ENCODE assay signal across 16 cellular contexts in genomic region chr13:21014139-21014665, GRCh38. TPM values are rescaled to one million over a fixed set of nuclear protein-coding genes. Genes with fewer than 3 reads are reported as not detected.
A peak's percentile ranks its signal among the peaks of the same experiment; 100 is the strongest.
DNase-seq lines count a peak whose midpoint lies in the region; ATAC-seq, FAIRE-seq and TF ChIP-seq lines count a peak whose summit lies in the region.
"Had no signal": no experiment of that assay in that cellular context is flagged by ENCODE, and none has a peak within 500 bp of the region (broad histone marks: within the 10 kb centered on the region; RNA-seq: fewer than 3 reads in every experiment).

No MANE protein-coding gene starts in this region.

- CTCF ChIA-PET in HepG2 (lab: Yijun Ruan, JAX; ENCODE audit: low intra/inter-chr PET ratio, low total read pairs), result no interaction called here
- CTCF ChIA-PET in CD4-positive, alpha-beta memory T cell (lab: Charles Lee; ENCODE audit: partially characterized antibody), result no interaction called here
- CTCF ChIA-PET in CD8-positive, alpha-beta memory T cell (lab: Charles Lee), result no interaction called here

- no peak for TF ChIP-seq CTCF in ascending aorta (IDR thresholded peaks at IDR 0.05)
- no peak for TF ChIP-seq CTCF in HepG2 (CRISPR knock-in tag; IDR thresholded peaks at IDR 0.05)

- H3K27ac ChIP-seq in ascending aorta (peak overlapping the region; percentile 34 to 45), HepG2 (ENCODE audit: extremely low read length, insufficient read depth, low read length) (peak overlapping the region; percentile 78)
- no peak overlapping the region for H3K27ac ChIP-seq in CD4-positive, alpha-beta memory T cell (ENCODE audit: low read depth, low read length)
- H3K27ac ChIP-seq in CD8-positive, alpha-beta memory T cell (ENCODE audit: low read depth, low read length), result no peak overlapping the region

- in situ Hi-C loops in HepG2 (cut with HindIII; ENCODE audit: extremely low pct_ligation_motif_present, low pct_unique_long_range_greater_than_20kb), result no loop called here

- whole genome bisulfite sequencing in HepG2 (ENCODE audit: low lambda C conversion rate), result 40% methylated on average over 8 of the region's 8 CpGs

- no peak overlapping the region for H3K27ac Mint-ChIP-seq in CD4-positive, alpha-beta memory T cell
- H3K27ac Mint-ChIP-seq in CD8-positive, alpha-beta memory T cell, result peak overlapping the region in 2 of 8 donors; percentile 33 to 47
- H3K27ac Mint-ChIP-seq: activated naive CD8-positive, alpha-beta T cell treated with anti-CD3 and anti-CD28 coated beads for 36 hours had no signal

- peaks cover 65% of the 10 kb centered on the region for H3K79me2 ChIP-seq in HepG2 (ENCODE audit: insufficient read depth, low read length)

- peak; percentile 52 for ATAC-seq in HepG2
- ATAC-seq in HG02798 (IDR thresholded peaks at IDR 0.05; ENCODE audit: poor library complexity, unreplicated experiment), result no peak

- H3K9ac ChIP-seq in HepG2 (ENCODE audit: insufficient read depth, low read depth, low read length) (peak overlapping the region; percentile 50), skeletal muscle satellite cell (ENCODE audit: low read depth, low read length) (peak overlapping the region; percentile 49)

- DNase-seq in EH (ENCODE audit: low read depth) (peak; percentile 19), ascending aorta (ENCODE audit: low spot score in 2 of 2) (no peak), HepG2 (ENCODE audit: low spot score) (no peak), mucosa of gallbladder (ENCODE audit: low spot score) (no peak)
- DNase-seq in CD4-positive, alpha-beta memory T cell, result no peak
- no peak for DNase-seq in CD8-positive, alpha-beta memory T cell
- DNase-seq: activated naive CD8-positive, alpha-beta T cell treated with anti-CD3 and anti-CD28 coated beads for 36 hours; effector CD8-positive, alpha-beta T cell; Kasumi-1; mesendoderm; NCI-H2171; OCI-M1; stimulated activated CD4-positive, alpha-beta T cell treated with anti-CD3 and anti-CD28 coated beads, Interleukin-12 subunit alpha, Interleukin-12 subunit beta, amount 100 ng/mL, for 4 hours had no signal

- BruUV-seq in HepG2 (replicated peaks; lab: Mats Ljungman, UMichigan), result no TSS peak

- TF ChIP-seq POLR2A in HepG2 (IDR thresholded peaks at IDR 0.05; ENCODE audit: insufficient read depth in 1 of 2, low read depth in 2 of 2, low read length in 2 of 2), result peak in 1 of 2 experiments; percentile 38; a peak in 1 of 4 replicates

- H3K36me3 Mint-ChIP-seq in CD4-positive, alpha-beta memory T cell, result peaks cover 0 to 3% of the 10 kb centered on the region in 2 donors
- H3K36me3 Mint-ChIP-seq in CD8-positive, alpha-beta memory T cell, result no peaks in the 10 kb centered on the region
- H3K36me3 Mint-ChIP-seq: activated naive CD8-positive, alpha-beta T cell treated with anti-CD3 and anti-CD28 coated beads for 36 hours had no signal

- H2AFZ ChIP-seq in HepG2 (ENCODE audit: low read length), result no peak overlapping the region

- no peak for FAIRE-seq in HepG2 (lab: Jason Lieb, UNC)
- FAIRE-seq: GM12891 had no signal

- H3K9me3 Mint-ChIP-seq in CD4-positive, alpha-beta memory T cell, result no peaks in the 10 kb centered on the region
- no peaks in the 10 kb centered on the region for H3K9me3 Mint-ChIP-seq in CD8-positive, alpha-beta memory T cell

- intact Hi-C loops in ascending aorta (cut with DNase I), result no loop called here
- intact Hi-C loops in HepG2 (cut with micrococcal nuclease; ENCODE audit: unreplicated experiment), result loop anchor here (5.0 kb wide), 1 partner anchor 62 kb away; no protein-coding TSS in a partner anchor
- intact Hi-C loops in CD4-positive, alpha-beta memory T cell (cut with micrococcal nuclease), result no loop called here

- H3K4me3 Mint-ChIP-seq in CD4-positive, alpha-beta memory T cell, result no peak overlapping the region
- H3K4me3 Mint-ChIP-seq in CD8-positive, alpha-beta memory T cell, result no peak overlapping the region
- H3K4me3 Mint-ChIP-seq: activated naive CD8-positive, alpha-beta T cell treated with anti-CD3 and anti-CD28 coated beads for 36 hours had no signal

- H3K27me3 ChIP-seq in ascending aorta, result no peaks in the 10 kb centered on the region
- H3K27me3 ChIP-seq in HepG2 (ENCODE audit: control insufficient read depth in 1 of 2, insufficient read depth in 2 of 2, low read length in 2 of 2), result no peaks in the 10 kb centered on the region
- no peaks in the 10 kb centered on the region for H3K27me3 ChIP-seq in skeletal muscle satellite cell (ENCODE audit: control insufficient read depth, insufficient read depth, low read length)
- H3K27me3 ChIP-seq in CD4-positive, alpha-beta memory T cell (ENCODE audit: insufficient read depth, low read length), result no peaks in the 10 kb centered on the region
- H3K27me3 ChIP-seq in CD8-positive, alpha-beta memory T cell (ENCODE audit: insufficient read depth, low read length, poor library complexity, severe bottlenecking), result no peaks in the 10 kb centered on the region

- TF ChIP-seq EP300 in HepG2 (IDR thresholded peaks at IDR 0.05; ENCODE audit: low read depth in 2 of 2, low read length in 2 of 2) (no peak), HepG2 (CRISPR knock-in tag; IDR thresholded peaks at IDR 0.05; ENCODE audit: borderline replicate concordance) (no peak)

- no peaks in the 10 kb centered on the region for H3K36me3 ChIP-seq in ascending aorta
- peaks cover 3 to 4% of the 10 kb centered on the region in 2 experiments; a peak in 3 of 5 replicates for H3K36me3 ChIP-seq in HepG2 (replicated peaks in 1 of 2; ENCODE audit: control insufficient read depth in 1 of 2, insufficient read depth in 2 of 2, low read length in 2 of 2)
- no peaks in the 10 kb centered on the region for H3K36me3 ChIP-seq in skeletal muscle satellite cell (ENCODE audit: insufficient read depth, low read length)
- H3K36me3 ChIP-seq in CD4-positive, alpha-beta memory T cell (ENCODE audit: insufficient read depth, low read length), result no peaks in the 10 kb centered on the region
- no peaks in the 10 kb centered on the region for H3K36me3 ChIP-seq in CD8-positive, alpha-beta memory T cell (ENCODE audit: insufficient read depth, low read length)

- H3K9me3 ChIP-seq in ascending aorta (no peaks in the 10 kb centered on the region), HepG2 (ENCODE audit: low read length) (no peaks in the 10 kb centered on the region), skeletal muscle satellite cell (replicated peaks; ENCODE audit: low read length) (no peaks in the 10 kb centered on the region)
- no peaks in the 10 kb centered on the region for H3K9me3 ChIP-seq in CD4-positive, alpha-beta memory T cell (ENCODE audit: control insufficient read depth in 1 of 2, low read length in 2 of 2)
- H3K9me3 ChIP-seq in CD8-positive, alpha-beta memory T cell (ENCODE audit: low read length), result no peaks in the 10 kb centered on the region

- H3K4me2 ChIP-seq in HepG2 (ENCODE audit: low read depth, low read length) (peak overlapping the region; percentile 65), skeletal muscle satellite cell (ENCODE audit: low read length) (peak overlapping the region; percentile 67)

- no peaks in the 10 kb centered on the region for H3K27me3 Mint-ChIP-seq in CD4-positive, alpha-beta memory T cell
- H3K27me3 Mint-ChIP-seq in CD8-positive, alpha-beta memory T cell, result peaks cover 2 to 8% of the 10 kb centered on the region in 2 donors
- H3K27me3 Mint-ChIP-seq: activated naive CD8-positive, alpha-beta T cell treated with anti-CD3 and anti-CD28 coated beads for 36 hours had no signal

- H3K4me1 Mint-ChIP-seq in CD4-positive, alpha-beta memory T cell, result peaks cover 6 to 34% (median 21%) of the 10 kb centered on the region in 4 donors
- H3K4me1 Mint-ChIP-seq in CD8-positive, alpha-beta memory T cell, result peaks cover 20 to 23% (median 21%) of the 10 kb centered on the region in 3 donors

- H4K20me1 ChIP-seq in HepG2 (ENCODE audit: insufficient read depth, low read length), result peaks cover 3% of the 10 kb centered on the region; the same call in 1 of the 2 replicates

- TF ChIP-seq RAD21 in HepG2 (CRISPR knock-in tag; IDR thresholded peaks at IDR 0.05), result no peak

- H3K4me3 ChIP-seq in ascending aorta, result no peak overlapping the region
- H3K4me3 ChIP-seq in HepG2 (replicated peaks in 1 of 3; ENCODE audit: insufficient read depth in 1 of 3, low read depth in 2 of 3, low read length in 3 of 3), result peak overlapping the region in 2 of 3 experiments; percentile 0 to 36; a peak in 2 of 6 replicates
- peak overlapping the region; percentile 7 for H3K4me3 ChIP-seq in skeletal muscle satellite cell (ENCODE audit: low read length)
- no peak overlapping the region for H3K4me3 ChIP-seq in CD4-positive, alpha-beta memory T cell (ENCODE audit: low read length in 2 of 2)
- no peak overlapping the region for H3K4me3 ChIP-seq in CD8-positive, alpha-beta memory T cell (ENCODE audit: low read length)

- POLR2A ChIA-PET in HepG2 (lab: Yijun Ruan, JAX), result interaction anchor here (0.6 to 1.2 kb wide), 7 partner anchors 9 to 88 kb away, joined by 3 to 6 read pairs (median 3); partner anchors contain the start of gene LATS2
- POLR2A ChIA-PET in CD4-positive, alpha-beta memory T cell (lab: Charles Lee; ENCODE audit: partially characterized antibody), result no interaction called here
- POLR2A ChIA-PET in CD8-positive, alpha-beta memory T cell (lab: Charles Lee), result no interaction called here

- H3K4me1 ChIP-seq in ascending aorta (peaks cover 18 to 71% of the 10 kb centered on the region in 2 donors), HepG2 (ENCODE audit: insufficient read depth, low read length) (peaks cover 83% of the 10 kb centered on the region), skeletal muscle satellite cell (ENCODE audit: control insufficient read depth, insufficient read depth, low read length) (peaks cover 64% of the 10 kb centered on the region)
- H3K4me1 ChIP-seq in CD4-positive, alpha-beta memory T cell (ENCODE audit: insufficient read depth, low read length), result no peaks in the 10 kb centered on the region
- H3K4me1 ChIP-seq in CD8-positive, alpha-beta memory T cell (ENCODE audit: insufficient read depth, low read length), result no peaks in the 10 kb centered on the region

RNA-seq across cellular contexts. Expression of gene LATS2, which starts 47.2 kb away (rescaled TPM):
- total RNA-seq in ascending aorta (49.0 TPM), HepG2 (2016; rRNA removed; fragmentation: Illumina TruSeq; extraction: Trizol) (7.1 and 7.3 TPM in 2 replicates), mucosa of gallbladder (35.1 TPM)
- 1.7 and 1.8 TPM in 2 replicates for total RNA-seq in HepG2 (2016; cell fraction: cytosol; rRNA removed; fragmentation: Illumina TruSeq; extraction: Trizol; ENCODE audit: low read depth)
- 7.0 and 7.2 TPM in 2 replicates for total RNA-seq in HepG2 (2016; cell fraction: insoluble cytoplasmic fraction; rRNA removed; fragmentation: Illumina TruSeq; extraction: Trizol)
- total RNA-seq in HepG2 (2016; cell fraction: membrane; rRNA removed; fragmentation: Illumina TruSeq; extraction: Trizol), result 4.2 and 4.3 TPM in 2 replicates
- total RNA-seq in HepG2 (2016; cell fraction: nucleus; rRNA removed; fragmentation: Illumina TruSeq; extraction: Trizol), result 6.9 and 7.7 TPM in 2 replicates
- 8.5 and 9.1 TPM in 2 replicates for polyA plus RNA-seq in HepG2 (2011; rRNA removed)
- 6.4 and 10.3 TPM in 2 replicates for polyA plus RNA-seq in HepG2 (2011; cell fraction: cytosol; rRNA removed)
- polyA plus RNA-seq in HepG2 (2011; cell fraction: nucleus; rRNA removed), result 11.4 and 12.5 TPM in 2 replicates
- 10.4 and 11.8 TPM in 2 replicates for polyA plus RNA-seq in HepG2 (2012)
- 0.38 TPM in 2 replicates for polyA plus RNA-seq in HepG2 (2016; cell fraction: cytosol; fragmentation: Illumina TruSeq; extraction: Trizol; ENCODE audit: low read depth)
- 10.2 and 11.9 TPM in 2 replicates for polyA plus RNA-seq in HepG2 (2016; cell fraction: insoluble cytoplasmic fraction; fragmentation: Illumina TruSeq; extraction: Trizol; ENCODE audit: low read depth)
- 2.2 and 2.4 TPM in 2 replicates for polyA plus RNA-seq in HepG2 (2016; cell fraction: membrane; fragmentation: Illumina TruSeq; extraction: Trizol; ENCODE audit: low read depth)
- 13.3 and 13.4 TPM in 2 replicates for polyA plus RNA-seq in HepG2 (2016; cell fraction: nucleus; fragmentation: Illumina TruSeq; extraction: Trizol; ENCODE audit: insufficient read depth, low read depth)
- 11.2 and 18.2 TPM in 2 replicates for polyA minus RNA-seq in HepG2 (2011; rRNA and poly(A)+ RNA removed; ENCODE audit: low replicate concordance)
- 11.8 and 11.9 TPM in 2 replicates for polyA minus RNA-seq in HepG2 (2011; cell fraction: cytosol; rRNA and poly(A)+ RNA removed)
- polyA minus RNA-seq in HepG2 (2011; cell fraction: nucleus; rRNA and poly(A)+ RNA removed), result 10.8 and 11.6 TPM in 2 replicates
- 9.4 and 11.1 TPM in 2 replicates for total RNA-seq in skeletal muscle satellite cell (2012; rRNA removed)
- 1 to 10 TPM; 3.4 to 4.5 TPM for total RNA-seq in CD4-positive, alpha-beta memory T cell
- under 1 TPM in 1 of 2 donors, not detected in 1; 0.25 TPM for polyA plus RNA-seq in CD4-positive, alpha-beta memory T cell
- 1 to 10 TPM; 1.4 to 1.9 TPM for total RNA-seq in CD8-positive, alpha-beta memory T cell
- polyA plus RNA-seq in CD8-positive, alpha-beta memory T cell, result 0.66 TPM

Comparison
In these comparisons a context has a peak if more than half of its experiments do, and no peak if none do; other contexts are left out.
1. H3K27ac ChIP-seq: peak in ascending aorta (2 of 2) and HepG2 (single experiment); none in CD4-positive, alpha-beta memory T cell (single experiment) and CD8-positive, alpha-beta memory T cell (single experiment).
2. H3K4me3 ChIP-seq: peak in HepG2 (2 of 3) and skeletal muscle satellite cell (single experiment); none in ascending aorta (0 of 2), CD4-positive, alpha-beta memory T cell (0 of 2) and CD8-positive, alpha-beta memory T cell (single experiment).